17 cellular contexts compared by ENCODE assay signal in the genomic region with DNA sequence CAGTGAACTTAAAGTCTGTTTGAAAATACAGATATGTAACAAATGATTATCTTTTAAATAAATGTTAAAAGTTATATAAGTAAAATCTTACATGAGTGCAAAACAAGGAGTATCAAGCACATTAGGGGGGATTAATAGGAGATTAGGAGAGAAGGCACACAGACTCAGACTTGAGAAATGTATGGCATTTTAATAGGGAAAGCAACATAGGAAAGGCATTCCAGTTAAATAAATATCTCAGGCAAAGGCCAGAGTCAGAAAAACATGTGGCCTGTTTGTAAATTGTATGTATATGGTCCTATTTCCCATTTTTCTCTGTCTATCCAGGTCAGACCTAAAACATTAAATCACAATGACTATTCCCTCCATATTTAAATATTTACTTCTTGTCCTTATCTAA.
DNase-seq lines count a peak whose midpoint lies in the region; ATAC-seq and TF ChIP-seq lines count a peak whose summit lies in the region.
"Had no signal": no experiment of that assay in that cellular context is flagged by ENCODE, and none has a peak within 500 bp of the region (broad histone marks: within the 10 kb centered on the region; RNA-seq: fewer than 3 reads in every experiment).

No MANE protein-coding gene starts in this region.

- H3K4me3 ChIP-seq in SK-N-SH (ENCODE audit: low read depth in 2 of 2, low read length in 1 of 2) (no peak overlapping the region), IMR-90 (ENCODE audit: insufficient read depth, low read depth, low read length) (no peak overlapping the region), fibroblast of lung (replicated peaks in 1 of 4; ENCODE audit: control extremely low read depth in 1 of 4, insufficient read depth in 1 of 4, low read depth in 3 of 4, low read length in 4 of 4) (no peak overlapping the region), smooth muscle cell (no peak overlapping the region)
- H3K4me3 ChIP-seq: PC-9, SJSA1 had no signal

- POLR2A ChIA-PET in SK-N-SH (lab: Yijun Ruan, JAX) = interaction anchor here (0.6 kb wide), 1 partner anchor 231 kb away, joined by 3 read pairs; no protein-coding TSS in a partner anchor
- POLR2A ChIA-PET in IMR-90 (lab: Charles Lee; ENCODE audit: unreplicated experiment) = no interaction called here

- no peak for TF ChIP-seq CTCF in SK-N-SH (IDR thresholded peaks at IDR 0.05)
- TF ChIP-seq CTCF in IMR-90 (conservative IDR thresholded peaks at IDR 0.05; ENCODE audit: low read depth, low read length) = no peak
- TF ChIP-seq CTCF in fibroblast of lung (conservative IDR thresholded peaks at IDR 0.05 in 1 of 2, IDR thresholded peaks at IDR 0.05 in 1 of 2; ENCODE audit: low read depth in 1 of 2, low read length in 2 of 2) = no peak
- TF ChIP-seq CTCF in smooth muscle cell (IDR thresholded peaks at IDR 0.05; ENCODE audit: borderline replicate concordance, insufficient read depth, poor library complexity, severe bottlenecking) = no peak

- TF ChIP-seq EP300 in SK-N-SH (IDR thresholded peaks at IDR 0.05; ENCODE audit: borderline replicate concordance in 1 of 2, low read depth in 1 of 2, low read length in 1 of 2) = no peak

- H3K23ac ChIP-seq in IMR-90 (ENCODE audit: low read depth, low read length) = no peak overlapping the region

- H2BK5ac ChIP-seq in IMR-90 (ENCODE audit: low read depth, low read length, poor library complexity, severe bottlenecking) = no peak overlapping the region

- H3K79me1 ChIP-seq in IMR-90 (ENCODE audit: low read depth in 1 of 2, low read length in 2 of 2) = no peaks in the 10 kb centered on the region

- H3K27me3 ChIP-seq in SK-N-SH (ENCODE audit: insufficient read depth) (no peaks in the 10 kb centered on the region), IMR-90 (ENCODE audit: control insufficient read depth, insufficient read depth, low read length) (no peaks in the 10 kb centered on the region), fibroblast of lung (ENCODE audit: control insufficient read depth, insufficient read depth, low read length) (no peaks in the 10 kb centered on the region), smooth muscle cell (ENCODE audit: low read depth) (no peaks in the 10 kb centered on the region)
- H3K27me3 ChIP-seq: SJSA1 had no signal

- no peak overlapping the region for H3K56ac ChIP-seq in IMR-90 (ENCODE audit: extremely low read depth, insufficient read depth, low read length)

- H3F3A ChIP-seq in SK-N-SH (replicated peaks; ENCODE audit: insufficient read depth) (no peaks in the 10 kb centered on the region), smooth muscle cell (ENCODE audit: low read depth) (peaks cover 3% of the 10 kb centered on the region)

- no peak overlapping the region for H4K5ac ChIP-seq in IMR-90 (ENCODE audit: low read depth, low read length)

- BruUV-seq in IMR-90 (replicated peaks; lab: Mats Ljungman, UMichigan) = no TSS peak

- ATAC-seq in SK-N-SH treated with all-trans-retinoic acid at 6 μM for 48 hours (no peak; the same call in 2 of the 3 replicates), IMR-90 (ENCODE audit: low read depth) (peak; percentile 87), GM21381 (IDR thresholded peaks at IDR 0.05; ENCODE audit: unreplicated experiment) (no peak)
- ATAC-seq: HCT116 had no signal

- H3K36me3 ChIP-seq in SK-N-SH (replicated peaks in 1 of 2; ENCODE audit: control insufficient read depth in 1 of 2, insufficient read depth in 2 of 2, low read length in 1 of 2) = no peaks in the 10 kb centered on the region
- H3K36me3 ChIP-seq in IMR-90 (ENCODE audit: control insufficient read depth, insufficient read depth, low read length) = no peaks in the 10 kb centered on the region
- H3K36me3 ChIP-seq in fibroblast of lung (ENCODE audit: control insufficient read depth, insufficient read depth, low read length) = no peaks in the 10 kb centered on the region
- no peaks in the 10 kb centered on the region for H3K36me3 ChIP-seq in smooth muscle cell (ENCODE audit: low read depth)
- H3K36me3 ChIP-seq: SJSA1 had no signal

- no peak overlapping the region for H3K18ac ChIP-seq in IMR-90 (ENCODE audit: low read depth, low read length)

- CTCF ChIA-PET in SK-N-SH (lab: Yijun Ruan, JAX) = no interaction called here
- CTCF ChIA-PET in IMR-90 (lab: Yijun Ruan, JAX) = no interaction called here

- H2AFZ ChIP-seq in SK-N-SH (ENCODE audit: low read depth) = no peak overlapping the region
- no peak overlapping the region for H2AFZ ChIP-seq in IMR-90 (replicated peaks; ENCODE audit: low read length, poor library complexity)
- no peak overlapping the region for H2AFZ ChIP-seq in fibroblast of lung (ENCODE audit: low read length)
- H2AFZ ChIP-seq in smooth muscle cell (ENCODE audit: low read depth) = no peak overlapping the region
- H2AFZ ChIP-seq: PC-9 had no signal

- no peak overlapping the region for H3K9ac ChIP-seq in SK-N-SH
- no peak overlapping the region for H3K9ac ChIP-seq in IMR-90 (ENCODE audit: low read depth, low read length)
- H3K9ac ChIP-seq in fibroblast of lung (ENCODE audit: insufficient read depth, low read length) = no peak overlapping the region
- H3K9ac ChIP-seq in smooth muscle cell (ENCODE audit: low read depth) = no peak overlapping the region

- no peak overlapping the region for H4K8ac ChIP-seq in IMR-90 (ENCODE audit: low read depth in 2 of 2, low read length in 2 of 2)

- no peaks in the 10 kb centered on the region for H4K20me1 ChIP-seq in SK-N-SH (ENCODE audit: insufficient read depth)
- H4K20me1 ChIP-seq in IMR-90 (ENCODE audit: insufficient read depth, low read length) = no peaks in the 10 kb centered on the region
- no peaks in the 10 kb centered on the region for H4K20me1 ChIP-seq in fibroblast of lung (ENCODE audit: control insufficient read depth, extremely low read depth, insufficient read depth, low read length)
- peaks cover 22% of the 10 kb centered on the region for H4K20me1 ChIP-seq in smooth muscle cell (ENCODE audit: low read depth)

- no peaks in the 10 kb centered on the region; the same call in 1 of the 2 replicates for H3K9me3 ChIP-seq in SK-N-SH
- no peaks in the 10 kb centered on the region for H3K9me3 ChIP-seq in IMR-90 (ENCODE audit: control insufficient read depth, insufficient read depth, low read length)
- H3K9me3 ChIP-seq in fibroblast of lung (ENCODE audit: control insufficient read depth, insufficient read depth, low read depth, low read length) = no peaks in the 10 kb centered on the region
- no peaks in the 10 kb centered on the region for H3K9me3 ChIP-seq in smooth muscle cell (replicated peaks; ENCODE audit: low read depth)
- H3K9me3 ChIP-seq: SJSA1 had no signal

- H2BK120ac ChIP-seq in IMR-90 (ENCODE audit: low read depth, low read length) = no peak overlapping the region; the same call in 1 of the 2 replicates

- intact Hi-C loops in IMR-90 (cut with micrococcal nuclease) = loop anchor here (10.0 kb wide), 1 partner anchor 675 kb away; no protein-coding TSS in a partner anchor

- H2BK15ac ChIP-seq in IMR-90 (ENCODE audit: low read depth, low read length) = no peak overlapping the region

- H3K4ac ChIP-seq in IMR-90 (ENCODE audit: low read depth, low read length) = no peak overlapping the region

- 0 out of 2 replicates have a peak, but pooled peaks cover 3% of the 10 kb centered on the region for H3K9me1 ChIP-seq in IMR-90 (ENCODE audit: insufficient read depth, low read length)

- DNase-seq in SK-N-SH = no peak
- DNase-seq in IMR-90 = peak; percentile 65
- DNase-seq in fibroblast of lung (ENCODE audit: low read depth in 2 of 2) = peak; percentile 12 to 43
- no peak for DNase-seq in smooth muscle cell (lab: John Stamatoyannopoulos, UW; ENCODE audit: unreplicated experiment)
- no peak for DNase-seq in NCI-H510A treated with DMSO at 0.1 percent for 48 hours (lab: John Stamatoyannopoulos, UW)
- DNase-seq in epidermal melanocyte (ENCODE audit: insufficient read length, low spot score) = no peak
- DNase-seq: NCI-H1105 treated with DMSO at 0.1 percent for 48 hours, NCI-H187 treated with DMSO at 0.1 percent for 48 hours, NCI-H748 treated with DMSO at 0.1 percent for 48 hours, PC-9 had no signal

- dilution Hi-C loops in IMR-90 (cut with HindIII; ENCODE audit: low sequenced_read_pairs, unreplicated experiment) = no loop called here

- H3K4me2 ChIP-seq in SK-N-SH (no peak overlapping the region), IMR-90 (ENCODE audit: low read depth, low read length) (no peak overlapping the region), fibroblast of lung (ENCODE audit: extremely low read depth, insufficient read depth, low read length) (no peak overlapping the region), smooth muscle cell (peak overlapping the region; percentile 37)
- H3K4me2 ChIP-seq: PC-9 had no signal

- H3K14ac ChIP-seq in IMR-90 (replicated peaks; ENCODE audit: low read depth, low read length) = no peak overlapping the region

- no peak for TF ChIP-seq RAD21 in SK-N-SH (IDR thresholded peaks at IDR 0.05; ENCODE audit: low read length)
- no peak for TF ChIP-seq RAD21 in IMR-90 (IDR thresholded peaks at IDR 0.05; ENCODE audit: low read length)

- no peaks in the 10 kb centered on the region; the same call in 1 of the 2 replicates for H3K9me2 ChIP-seq in SK-N-SH

- no peak overlapping the region for H2AK9ac ChIP-seq in IMR-90 (replicated peaks; ENCODE audit: low read depth, low read length, poor library complexity)

- in situ Hi-C loops in IMR-90 (cut with MboI; ENCODE audit: low sequenced_read_pairs) = no loop called here

- peak overlapping the region; percentile 39 for H2BK20ac ChIP-seq in IMR-90 (ENCODE audit: low read depth, low read length)

- TF ChIP-seq POLR2A in IMR-90 (IDR thresholded peaks at IDR 0.05; ENCODE audit: low read depth, low read length) = no peak

- H3K27ac ChIP-seq in SK-N-SH (ENCODE audit: low read depth in 2 of 2, low read length in 1 of 2) (no peak overlapping the region), IMR-90 (ENCODE audit: insufficient read depth, low read length) (no peak overlapping the region), fibroblast of lung (ENCODE audit: insufficient read depth, low read length) (no peak overlapping the region), smooth muscle cell (ENCODE audit: low read depth) (peak overlapping the region; percentile 50)
- H3K27ac ChIP-seq: 22Rv1, C4-2B, HL-60, PC-9, SJSA1 had no signal

- H3K4me1 ChIP-seq in SK-N-SH (ENCODE audit: control insufficient read depth in 1 of 2, insufficient read depth in 2 of 2, low read depth in 1 of 2, low read length in 1 of 2) = no peaks in the 10 kb centered on the region; a peak in 2 of 4 replicates
- H3K4me1 ChIP-seq in IMR-90 (ENCODE audit: control insufficient read depth, insufficient read depth, low read length) = no peaks in the 10 kb centered on the region
- no peaks in the 10 kb centered on the region for H3K4me1 ChIP-seq in fibroblast of lung (ENCODE audit: control insufficient read depth, extremely low read depth, insufficient read depth, low read length)
- H3K4me1 ChIP-seq in smooth muscle cell (ENCODE audit: low read depth) = peaks cover 3% of the 10 kb centered on the region
- H3K4me1 ChIP-seq: SJSA1 had no signal

- H2AK5ac ChIP-seq in IMR-90 (ENCODE audit: low read depth, low read length) = no peak overlapping the region

- H3K79me2 ChIP-seq in SK-N-SH (ENCODE audit: insufficient read depth) (no peaks in the 10 kb centered on the region), fibroblast of lung (ENCODE audit: control insufficient read depth, insufficient read depth, low read length) (no peaks in the 10 kb centered on the region), smooth muscle cell (ENCODE audit: low read depth) (peaks cover 8% of the 10 kb centered on the region)

- H4K91ac ChIP-seq in IMR-90 (ENCODE audit: insufficient read depth, low read depth, low read length) = no peak overlapping the region

Comparison
In these comparisons a context has a peak if more than half of its experiments do, and no peak if none do; other contexts are left out.
1. DNase-seq: peak in IMR-90 (single experiment) and fibroblast of lung (2 of 2); none in SK-N-SH (single experiment), smooth muscle cell (single experiment), NCI-H510A treated with DMSO at 0.1 percent for 48 hours (single experiment) and epidermal melanocyte (single experiment).